1 cellular context compared by ENCODE assay signal in genomic region chr19:18023596-18024212, GRCh38.
TF ChIP-seq lines count a peak whose summit lies in the region.

No MANE protein-coding gene starts in this region.

TF ChIP-seq in GM12878, 131 proteins besides CTCF, POLR2A, EP300 and RAD21 (continued from another document and continues in another):
- TF ChIP-seq, protein P1, sequence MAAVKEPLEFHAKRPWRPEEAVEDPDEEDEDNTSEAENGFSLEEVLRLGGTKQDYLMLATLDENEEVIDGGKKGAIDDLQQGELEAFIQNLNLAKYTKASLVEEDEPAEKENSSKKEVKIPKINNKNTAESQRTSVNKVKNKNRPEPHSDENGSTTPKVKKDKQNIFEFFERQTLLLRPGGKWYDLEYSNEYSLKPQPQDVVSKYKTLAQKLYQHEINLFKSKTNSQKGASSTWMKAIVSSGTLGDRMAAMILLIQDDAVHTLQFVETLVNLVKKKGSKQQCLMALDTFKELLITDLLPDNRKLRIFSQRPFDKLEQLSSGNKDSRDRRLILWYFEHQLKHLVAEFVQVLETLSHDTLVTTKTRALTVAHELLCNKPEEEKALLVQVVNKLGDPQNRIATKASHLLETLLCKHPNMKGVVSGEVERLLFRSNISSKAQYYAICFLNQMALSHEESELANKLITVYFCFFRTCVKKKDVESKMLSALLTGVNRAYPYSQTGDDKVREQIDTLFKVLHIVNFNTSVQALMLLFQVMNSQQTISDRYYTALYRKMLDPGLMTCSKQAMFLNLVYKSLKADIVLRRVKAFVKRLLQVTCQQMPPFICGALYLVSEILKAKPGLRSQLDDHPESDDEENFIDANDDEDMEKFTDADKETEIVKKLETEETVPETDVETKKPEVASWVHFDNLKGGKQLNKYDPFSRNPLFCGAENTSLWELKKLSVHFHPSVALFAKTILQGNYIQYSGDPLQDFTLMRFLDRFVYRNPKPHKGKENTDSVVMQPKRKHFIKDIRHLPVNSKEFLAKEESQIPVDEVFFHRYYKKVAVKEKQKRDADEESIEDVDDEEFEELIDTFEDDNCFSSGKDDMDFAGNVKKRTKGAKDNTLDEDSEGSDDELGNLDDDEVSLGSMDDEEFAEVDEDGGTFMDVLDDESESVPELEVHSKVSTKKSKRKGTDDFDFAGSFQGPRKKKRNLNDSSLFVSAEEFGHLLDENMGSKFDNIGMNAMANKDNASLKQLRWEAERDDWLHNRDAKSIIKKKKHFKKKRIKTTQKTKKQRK (IDR thresholded peaks at IDR 0.05; ENCODE audit: low read depth, low read length) = no peak
- TF ChIP-seq SUZ12 (IDR thresholded peaks at IDR 0.05; ENCODE audit: unreplicated experiment) (no peak), RFX5 (IDR thresholded peaks at IDR 0.05; ENCODE audit: low read depth, low read length) (no peak), TBL1XR1 (IDR thresholded peaks at IDR 0.05; ENCODE audit: low read depth, low read length) (0 out of 2 replicates have a peak, but pooled peaks have one; percentile 26), ASH2L (IDR thresholded peaks at IDR 0.05; ENCODE audit: borderline replicate concordance, low read depth) (no peak), SUPT20H (IDR thresholded peaks at IDR 0.05; ENCODE audit: borderline replicate concordance, control insufficient read depth, low read depth, low read length) (no peak), ZZZ3 (IDR thresholded peaks at IDR 0.05; ENCODE audit: control insufficient read depth, insufficient read length, low read depth) (no peak), MTA2 (IDR thresholded peaks at IDR 0.05; ENCODE audit: low read depth) (0 out of 2 replicates have a peak, but pooled peaks have one; percentile 28), EGR1 (IDR thresholded peaks at IDR 0.05; ENCODE audit: borderline replicate concordance in 1 of 2, low read depth in 2 of 2, low read length in 2 of 2) (no peak), MTA3 (IDR thresholded peaks at IDR 0.05; ENCODE audit: borderline replicate concordance, low read length) (no peak; the same call in 1 of the 2 replicates), SPI1 (IDR thresholded peaks at IDR 0.05; ENCODE audit: borderline replicate concordance, insufficient read depth, low read depth, low read length) (no peak), IKZF2 (IDR thresholded peaks at IDR 0.05) (peak; percentile 83 to 90), E4F1 (IDR thresholded peaks at IDR 0.05; ENCODE audit: borderline replicate concordance, partially characterized antibody) (no peak), ZBED1 (IDR thresholded peaks at IDR 0.05; ENCODE audit: borderline replicate concordance) (no peak), IRF5 (IDR thresholded peaks at IDR 0.05; ENCODE audit: borderline replicate concordance) (no peak), TCF7 (IDR thresholded peaks at IDR 0.05; ENCODE audit: borderline replicate concordance) (no peak), BCL11A (IDR thresholded peaks at IDR 0.05; ENCODE audit: low read depth, low read length) (no peak), HDGF (IDR thresholded peaks at IDR 0.05) (peak; percentile 79), POU2F2 (IDR thresholded peaks at IDR 0.05; ENCODE audit: borderline replicate concordance, low read depth, low read length) (no peak), SRF (IDR thresholded peaks at IDR 0.05; ENCODE audit: low read depth in 2 of 2, low read length in 2 of 2) (no peak), JUNB (IDR thresholded peaks at IDR 0.05) (no peak), KAT2A (conservative IDR thresholded peaks at IDR 0.05; ENCODE audit: control insufficient read depth, low read depth, low read length) (no peak), ZNF384 (IDR thresholded peaks at IDR 0.05; ENCODE audit: borderline replicate concordance, low read depth, low read length) (no peak), NFIC (IDR thresholded peaks at IDR 0.05; ENCODE audit: low read depth, low read length) (no peak), ZNF207 (IDR thresholded peaks at IDR 0.05; ENCODE audit: borderline replicate concordance) (no peak), RBBP5 (conservative IDR thresholded peaks at IDR 0.05) (no peak), POLR2AphosphoS2 (IDR thresholded peaks at IDR 0.05; ENCODE audit: low read depth, low read length) (no peak), EED (IDR thresholded peaks at IDR 0.05; ENCODE audit: low read depth) (0 out of 2 replicates have a peak, but pooled peaks have one; percentile 37), TARDBP (IDR thresholded peaks at IDR 0.05; ENCODE audit: borderline replicate concordance) (no peak), SMAD1 (IDR thresholded peaks at IDR 0.05; ENCODE audit: low read depth, partially characterized antibody) (no peak), MXI1 (IDR thresholded peaks at IDR 0.05; ENCODE audit: low read depth, low read length) (peak; percentile 71), IKZF1 (conservative IDR thresholded peaks at IDR 0.05) (peak; percentile 89), SKIL (IDR thresholded peaks at IDR 0.05; ENCODE audit: low read depth, poor library complexity, severe bottlenecking) (no peak), NRF1 (conservative IDR thresholded peaks at IDR 0.05; ENCODE audit: low read depth, low read length) (no peak), POLR2AphosphoS5 (IDR thresholded peaks at IDR 0.05; ENCODE audit: low read length) (peak; percentile 32; the same call in 1 of the 2 replicates), FOXM1 (IDR thresholded peaks at IDR 0.05; ENCODE audit: low read depth, low read length) (no peak), GATAD2B (conservative IDR thresholded peaks at IDR 0.05; ENCODE audit: low read depth) (peak; percentile 79), NR2F1 (conservative IDR thresholded peaks at IDR 0.05) (no peak), MYC (IDR thresholded peaks at IDR 0.05; ENCODE audit: insufficient read depth, insufficient read length, insufficient replicate concordance, low read length, severe bottlenecking) (peak; percentile 65), SREBF1 (IDR thresholded peaks at IDR 0.05; ENCODE audit: low read length) (no peak), RUNX3 (IDR thresholded peaks at IDR 0.05; ENCODE audit: low read length) (0 out of 2 replicates have a peak, but pooled peaks have one; percentile 16), BRCA1 (IDR thresholded peaks at IDR 0.05; ENCODE audit: low read depth, low read length) (no peak), NBN (IDR thresholded peaks at IDR 0.05) (peak; percentile 70; the same call in 1 of the 2 replicates), ZNF274 (IDR thresholded peaks at IDR 0.05; ENCODE audit: insufficient read depth, insufficient read length) (no peak)
- TF ChIP-seq, protein P2, sequence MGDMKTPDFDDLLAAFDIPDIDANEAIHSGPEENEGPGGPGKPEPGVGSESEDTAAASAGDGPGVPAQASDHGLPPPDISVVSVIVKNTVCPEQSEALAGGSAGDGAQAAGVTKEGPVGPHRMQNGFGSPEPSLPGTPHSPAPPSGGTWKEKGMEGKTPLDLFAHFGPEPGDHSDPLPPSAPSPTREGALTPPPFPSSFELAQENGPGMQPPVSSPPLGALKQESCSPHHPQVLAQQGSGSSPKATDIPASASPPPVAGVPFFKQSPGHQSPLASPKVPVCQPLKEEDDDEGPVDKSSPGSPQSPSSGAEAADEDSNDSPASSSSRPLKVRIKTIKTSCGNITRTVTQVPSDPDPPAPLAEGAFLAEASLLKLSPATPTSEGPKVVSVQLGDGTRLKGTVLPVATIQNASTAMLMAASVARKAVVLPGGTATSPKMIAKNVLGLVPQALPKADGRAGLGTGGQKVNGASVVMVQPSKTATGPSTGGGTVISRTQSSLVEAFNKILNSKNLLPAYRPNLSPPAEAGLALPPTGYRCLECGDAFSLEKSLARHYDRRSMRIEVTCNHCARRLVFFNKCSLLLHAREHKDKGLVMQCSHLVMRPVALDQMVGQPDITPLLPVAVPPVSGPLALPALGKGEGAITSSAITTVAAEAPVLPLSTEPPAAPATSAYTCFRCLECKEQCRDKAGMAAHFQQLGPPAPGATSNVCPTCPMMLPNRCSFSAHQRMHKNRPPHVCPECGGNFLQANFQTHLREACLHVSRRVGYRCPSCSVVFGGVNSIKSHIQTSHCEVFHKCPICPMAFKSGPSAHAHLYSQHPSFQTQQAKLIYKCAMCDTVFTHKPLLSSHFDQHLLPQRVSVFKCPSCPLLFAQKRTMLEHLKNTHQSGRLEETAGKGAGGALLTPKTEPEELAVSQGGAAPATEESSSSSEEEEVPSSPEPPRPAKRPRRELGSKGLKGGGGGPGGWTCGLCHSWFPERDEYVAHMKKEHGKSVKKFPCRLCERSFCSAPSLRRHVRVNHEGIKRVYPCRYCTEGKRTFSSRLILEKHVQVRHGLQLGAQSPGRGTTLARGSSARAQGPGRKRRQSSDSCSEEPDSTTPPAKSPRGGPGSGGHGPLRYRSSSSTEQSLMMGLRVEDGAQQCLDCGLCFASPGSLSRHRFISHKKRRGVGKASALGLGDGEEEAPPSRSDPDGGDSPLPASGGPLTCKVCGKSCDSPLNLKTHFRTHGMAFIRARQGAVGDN (IDR thresholded peaks at IDR 0.05) = peak; percentile 95
- TF ChIP-seq, protein P3, sequence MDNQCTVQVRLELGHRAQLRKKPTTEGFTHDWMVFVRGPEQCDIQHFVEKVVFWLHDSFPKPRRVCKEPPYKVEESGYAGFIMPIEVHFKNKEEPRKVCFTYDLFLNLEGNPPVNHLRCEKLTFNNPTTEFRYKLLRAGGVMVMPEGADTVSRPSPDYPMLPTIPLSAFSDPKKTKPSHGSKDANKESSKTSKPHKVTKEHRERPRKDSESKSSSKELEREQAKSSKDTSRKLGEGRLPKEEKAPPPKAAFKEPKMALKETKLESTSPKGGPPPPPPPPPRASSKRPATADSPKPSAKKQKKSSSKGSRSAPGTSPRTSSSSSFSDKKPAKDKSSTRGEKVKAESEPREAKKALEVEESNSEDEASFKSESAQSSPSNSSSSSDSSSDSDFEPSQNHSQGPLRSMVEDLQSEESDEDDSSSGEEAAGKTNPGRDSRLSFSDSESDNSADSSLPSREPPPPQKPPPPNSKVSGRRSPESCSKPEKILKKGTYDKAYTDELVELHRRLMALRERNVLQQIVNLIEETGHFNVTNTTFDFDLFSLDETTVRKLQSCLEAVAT (IDR thresholded peaks at IDR 0.05) = peak; percentile 91
- TF ChIP-seq, protein P4, sequence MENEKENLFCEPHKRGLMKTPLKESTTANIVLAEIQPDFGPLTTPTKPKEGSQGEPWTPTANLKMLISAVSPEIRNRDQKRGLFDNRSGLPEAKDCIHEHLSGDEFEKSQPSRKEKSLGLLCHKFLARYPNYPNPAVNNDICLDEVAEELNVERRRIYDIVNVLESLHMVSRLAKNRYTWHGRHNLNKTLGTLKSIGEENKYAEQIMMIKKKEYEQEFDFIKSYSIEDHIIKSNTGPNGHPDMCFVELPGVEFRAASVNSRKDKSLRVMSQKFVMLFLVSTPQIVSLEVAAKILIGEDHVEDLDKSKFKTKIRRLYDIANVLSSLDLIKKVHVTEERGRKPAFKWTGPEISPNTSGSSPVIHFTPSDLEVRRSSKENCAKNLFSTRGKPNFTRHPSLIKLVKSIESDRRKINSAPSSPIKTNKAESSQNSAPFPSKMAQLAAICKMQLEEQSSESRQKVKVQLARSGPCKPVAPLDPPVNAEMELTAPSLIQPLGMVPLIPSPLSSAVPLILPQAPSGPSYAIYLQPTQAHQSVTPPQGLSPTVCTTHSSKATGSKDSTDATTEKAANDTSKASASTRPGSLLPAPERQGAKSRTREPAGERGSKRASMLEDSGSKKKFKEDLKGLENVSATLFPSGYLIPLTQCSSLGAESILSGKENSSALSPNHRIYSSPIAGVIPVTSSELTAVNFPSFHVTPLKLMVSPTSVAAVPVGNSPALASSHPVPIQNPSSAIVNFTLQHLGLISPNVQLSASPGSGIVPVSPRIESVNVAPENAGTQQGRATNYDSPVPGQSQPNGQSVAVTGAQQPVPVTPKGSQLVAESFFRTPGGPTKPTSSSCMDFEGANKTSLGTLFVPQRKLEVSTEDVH (IDR thresholded peaks at IDR 0.05; ENCODE audit: low read depth, partially characterized antibody) = no peak
